Comparison of ENCODE assay signal across 18 cellular contexts in the genomic region with DNA sequence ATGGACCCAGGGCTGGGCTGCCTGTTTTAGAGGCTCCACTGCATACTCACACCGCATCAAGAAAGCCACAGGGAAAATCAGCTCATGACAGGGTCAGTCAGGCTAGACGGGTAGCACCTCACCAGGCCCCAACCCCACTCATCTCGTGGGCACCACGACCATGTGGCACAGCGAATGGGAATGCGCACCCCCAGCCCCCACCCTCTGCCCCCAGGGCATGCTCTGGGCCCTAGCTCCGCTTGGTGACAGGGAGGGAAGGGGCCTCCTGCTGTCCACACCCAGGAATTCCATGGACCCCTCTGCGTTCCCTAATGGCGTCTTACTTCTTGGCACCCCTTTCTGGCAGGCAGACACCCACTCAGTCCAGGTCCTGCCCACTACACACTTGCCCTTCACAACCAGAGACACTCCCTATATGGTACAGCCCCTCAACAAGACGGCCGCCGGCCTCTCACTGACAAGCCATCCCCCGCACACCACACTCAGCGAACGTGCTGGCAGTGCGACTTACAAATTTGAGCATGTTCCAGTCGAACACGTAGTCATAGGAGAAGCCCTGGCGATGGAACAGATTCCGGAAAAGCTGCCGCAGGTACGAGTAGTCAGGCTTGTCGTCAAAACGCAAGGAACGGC. TPM values are rescaled to one million over a fixed set of nuclear protein-coding genes. Genes with fewer than 3 reads are reported as not detected.
DNase-seq lines count a peak whose midpoint lies in the region; TF ChIP-seq lines count a peak whose summit lies in the region.
"Had no signal": no experiment of that assay in that cellular context is flagged by ENCODE, and none has a peak within 500 bp of the region (broad histone marks: within the 10 kb centered on the region; RNA-seq: fewer than 3 reads in every experiment).

No MANE protein-coding gene starts in this region.

- H3K9me3 Mint-ChIP-seq in MCF 10A (ENCODE audit: unreplicated experiment) = no peaks in the 10 kb centered on the region
- H3K9me3 Mint-ChIP-seq in immature natural killer cell = no peaks in the 10 kb centered on the region
- H3K9me3 Mint-ChIP-seq: stimulated activated memory B cell treated with anti-CD40 and anti-IgM and Interleukin-4, amounts not matched to agents 10 μg/mL and 1 μg/mL and 100 μg/mL, for 72 hours had no signal

- no peak for TF ChIP-seq POLR2A in breast epithelium (IDR thresholded peaks at IDR 0.05)

- POLR2A ChIA-PET in MCF 10A (lab: Yijun Ruan, JAX) (interaction anchor here (0.6 to 1.2 kb wide), 6 partner anchors 10 to 445 kb away, joined by 3 to 4 read pairs (median 3); no protein-coding TSS in a partner anchor), RWPE1 (lab: Yijun Ruan, JAX; ENCODE audit: low non-redundant PET) (no interaction called here), A673 (lab: Charles Lee; ENCODE audit: low non-redundant PET) (no interaction called here)

- DNase-seq in breast epithelium (ENCODE audit: low spot score in 2 of 2) = no peak
- no peak for DNase-seq in MCF 10A (ENCODE audit: unreplicated experiment)
- DNase-seq in RWPE1 (ENCODE audit: low spot score) = no peak
- no peak for DNase-seq in immature natural killer cell
- peak in 1 of 2 donors; percentile 14 for DNase-seq in trophoblast cell
- DNase-seq in A673 (ENCODE audit: low spot score) = no peak
- no peak for DNase-seq in epidermal melanocyte (ENCODE audit: insufficient read length, low spot score)
- no peak for DNase-seq in NOMO-1 treated with DMSO at 0.1 percent for 48 hours (lab: John Stamatoyannopoulos, UW; ENCODE audit: unreplicated experiment)
- DNase-seq: COR-L47; NCI-H1930; NCI-H226; nucleus accumbens; SK-N-SH; stimulated activated CD4-positive, alpha-beta T cell treated with anti-CD3 and anti-CD28 coated beads, Interleukin-15, amount 100 ng/mL, for 24 hours; tibial artery had no signal

- intact Hi-C loops in breast epithelium (cut with DNase I; ENCODE audit: low total_unique reads) = no loop called here
- intact Hi-C loops in MCF 10A (cut with micrococcal nuclease) = no loop called here
- intact Hi-C loops in A673 (cut with micrococcal nuclease; ENCODE audit: unreplicated experiment) = no loop called here

- no peak overlapping the region for H3K14ac ChIP-seq in trophoblast cell (ENCODE audit: low read length)

- TF ChIP-seq CTCF in breast epithelium (IDR thresholded peaks at IDR 0.05) (no peak), MCF 10A (IDR thresholded peaks at IDR 0.05; ENCODE audit: unreplicated experiment) (no peak), RWPE1 (conservative IDR thresholded peaks at IDR 0.05; ENCODE audit: low read depth) (no peak), A673 (conservative IDR thresholded peaks at IDR 0.05; ENCODE audit: low read depth, low read length) (no peak)

- no peak overlapping the region for H4K8ac ChIP-seq in trophoblast cell (ENCODE audit: low read depth, low read length)

- H3K4me1 ChIP-seq in breast epithelium = peaks cover 12 to 15% of the 10 kb centered on the region in 2 donors
- no peaks in the 10 kb centered on the region for H3K4me1 ChIP-seq in trophoblast cell (ENCODE audit: control insufficient read depth in 1 of 2, insufficient read depth in 2 of 2, low read length in 2 of 2)
- peaks cover 37% of the 10 kb centered on the region for H3K4me1 ChIP-seq in A673 (ENCODE audit: insufficient read depth, low read length, poor library complexity, severe bottlenecking)

- no peak overlapping the region for H4K91ac ChIP-seq in trophoblast cell (ENCODE audit: low read depth, low read length)

- H3K27me3 Mint-ChIP-seq in MCF 10A (ENCODE audit: insufficient read depth, unreplicated experiment) = no peaks in the 10 kb centered on the region
- peaks cover 18 to 73% (median 38%) of the 10 kb centered on the region in 3 donors for H3K27me3 Mint-ChIP-seq in immature natural killer cell (ENCODE audit: low read depth in 3 of 3)
- H3K27me3 Mint-ChIP-seq: stimulated activated memory B cell treated with anti-CD40 and anti-IgM and Interleukin-4, amounts not matched to agents 10 μg/mL and 1 μg/mL and 100 μg/mL, for 72 hours had no signal

- no peak overlapping the region for H3K9ac ChIP-seq in trophoblast cell (ENCODE audit: low read length)
- H3K9ac ChIP-seq: KMS-11, SK-N-SH had no signal

- CTCF ChIA-PET in MCF 10A (lab: Yijun Ruan, JAX) = no interaction called here
- CTCF ChIA-PET in RWPE1 (lab: Yijun Ruan, JAX) = interaction anchor here (0.6 kb wide), 2 partner anchors 46 to 72 kb away, joined by 3 to 4 read pairs; no protein-coding TSS in a partner anchor
- CTCF ChIA-PET in A673 (lab: Charles Lee) = interaction anchor here (0.6 kb wide), 1 partner anchor 26 kb away, joined by 4 read pairs; no protein-coding TSS in a partner anchor

- H3K9me3 ChIP-seq in breast epithelium (no peaks in the 10 kb centered on the region), trophoblast cell (ENCODE audit: insufficient read depth, low read depth, low read length) (peaks cover 4% of the 10 kb centered on the region), A673 (ENCODE audit: low read depth, low read length, poor library complexity, severe bottlenecking) (no peaks in the 10 kb centered on the region)
- H3K9me3 ChIP-seq: SK-N-SH, tibial artery had no signal

- H3K4ac ChIP-seq in trophoblast cell (ENCODE audit: low read depth, low read length) = no peak overlapping the region

- H3K4me1 Mint-ChIP-seq in MCF 10A (ENCODE audit: insufficient read depth, unreplicated experiment) = peaks cover 21% of the 10 kb centered on the region
- H3K4me1 Mint-ChIP-seq in immature natural killer cell = peaks cover 36 to 37% of the 10 kb centered on the region in 2 donors

- H3K18ac ChIP-seq in trophoblast cell (ENCODE audit: low read length) = peak overlapping the region; percentile 47

- H3K4me2 ChIP-seq in trophoblast cell (ENCODE audit: low read length) = no peak overlapping the region
- H3K4me2 ChIP-seq: KMS-11, SK-N-SH had no signal

- no peak overlapping the region for H2BK12ac ChIP-seq in trophoblast cell (ENCODE audit: low read length)

- H3K27ac Mint-ChIP-seq in MCF 10A (ENCODE audit: low read depth, unreplicated experiment) (no peak overlapping the region), immature natural killer cell (peak overlapping the region in 5 of 6 donors; percentile 57 to 88 (median 79))
- H3K27ac Mint-ChIP-seq: stimulated activated memory B cell treated with anti-CD40 and anti-IgM and Interleukin-4, amounts not matched to agents 10 μg/mL and 1 μg/mL and 100 μg/mL, for 72 hours had no signal

- peaks cover 18% of the 10 kb centered on the region for H3K36me3 ChIP-seq in breast epithelium
- H3K36me3 ChIP-seq in trophoblast cell (ENCODE audit: control insufficient read depth in 1 of 2, insufficient read depth in 2 of 2, low read length in 2 of 2) = peaks cover 93 to 95% of the 10 kb centered on the region in 2 experiments
- peaks cover 90% of the 10 kb centered on the region for H3K36me3 ChIP-seq in A673 (ENCODE audit: insufficient read depth, low read length, poor library complexity, severe bottlenecking)

- H3K79me2 ChIP-seq in trophoblast cell (ENCODE audit: control insufficient read depth, insufficient read depth, low read length, poor library complexity) = no peaks in the 10 kb centered on the region

- no peak overlapping the region for H4K12ac ChIP-seq in trophoblast cell (ENCODE audit: low read depth, low read length)

- WGBS in trophoblast cell (ENCODE audit: extremely low coverage, insufficient coverage, insufficient read length) = no CpG with 5 or more reads among the region's 25 CpGs

- H2BK120ac ChIP-seq in trophoblast cell (ENCODE audit: insufficient read depth, low read length, poor library complexity) = no peak overlapping the region

- no peak overlapping the region for H3K4me3 ChIP-seq in breast epithelium
- H3K4me3 ChIP-seq in trophoblast cell (ENCODE audit: low read depth, low read length) = no peak overlapping the region
- no peak overlapping the region for H3K4me3 ChIP-seq in A673 (ENCODE audit: low read depth, low read length, poor library complexity, severe bottlenecking)
- H3K4me3 ChIP-seq: tibial artery had no signal

- H3K27ac ChIP-seq in breast epithelium (peak overlapping the region; percentile 9 to 33), RWPE1 (peak overlapping the region; percentile 99), trophoblast cell (ENCODE audit: low read depth, low read length) (no peak overlapping the region), A673 (ENCODE audit: low read depth, low read length, poor library complexity, severe bottlenecking) (no peak overlapping the region)
- H3K27ac ChIP-seq: KMS-11, tibial artery had no signal

- no peak overlapping the region for H2AFZ ChIP-seq in trophoblast cell (ENCODE audit: insufficient read depth, low read length, poor library complexity)

- H2BK5ac ChIP-seq in trophoblast cell (ENCODE audit: low read depth, low read length, poor library complexity) = no peak overlapping the region

- no peaks in the 10 kb centered on the region for H3K79me1 ChIP-seq in trophoblast cell (ENCODE audit: low read length)

- BruUV-seq in MCF 10A (replicated peaks; lab: Mats Ljungman, UMichigan) = no TSS peak
- BruUV-seq in A673 (replicated peaks; lab: Mats Ljungman, UMichigan) = no TSS peak

- H3K36me3 Mint-ChIP-seq in MCF 10A (ENCODE audit: insufficient read depth, unreplicated experiment) = peaks cover 88% of the 10 kb centered on the region
- peaks cover 12 to 42% (median 28%) of the 10 kb centered on the region in 3 donors for H3K36me3 Mint-ChIP-seq in immature natural killer cell

- H3K23ac ChIP-seq in trophoblast cell (ENCODE audit: low read length) = no peak overlapping the region

- no peak overlapping the region for H3K4me3 Mint-ChIP-seq in MCF 10A (ENCODE audit: unreplicated experiment)
- H3K4me3 Mint-ChIP-seq in immature natural killer cell = no peak overlapping the region
- H3K4me3 Mint-ChIP-seq: stimulated activated memory B cell treated with anti-CD40 and anti-IgM and Interleukin-4, amounts not matched to agents 10 μg/mL and 1 μg/mL and 100 μg/mL, for 72 hours had no signal

- H3K27me3 ChIP-seq in breast epithelium = no peaks in the 10 kb centered on the region
- H3K27me3 ChIP-seq in trophoblast cell (ENCODE audit: insufficient read depth, low read length) = no peaks in the 10 kb centered on the region
- H3K27me3 ChIP-seq in A673 (replicated peaks; ENCODE audit: insufficient read depth, low read depth, low read length, poor library complexity) = no peaks in the 10 kb centered on the region
- H3K27me3 ChIP-seq: dorsolateral prefrontal cortex, tibial artery had no signal

- no peak overlapping the region for H2AK5ac ChIP-seq in trophoblast cell (ENCODE audit: low read length)

RNA-seq across cellular contexts. Expression of a gene that starts 22.1 kb away (rescaled TPM):
- 10 to 100 TPM; 10.2 to 22.6 (median 17.3) TPM for total RNA-seq in breast epithelium
- 268 and 350 TPM in 2 replicates for total RNA-seq in MCF 10A (2022)
- 10 to 100 TPM in 1 of 3 donors, 1 to 10 TPM in 2; 5.8 to 12.2 (median 6.8) TPM for polyA plus RNA-seq in immature natural killer cell
- polyA plus RNA-seq in trophoblast cell (2013) = 106 and 112 TPM in 2 replicates
- 0.97 and 2.8 TPM in 2 replicates for total RNA-seq in A673 (2021)

RNA-seq across cellular contexts. Expression of a gene that starts 22.5 kb away (rescaled TPM):
- 10 to 100 TPM; 50.7 to 85.9 (median 75.2) TPM for total RNA-seq in breast epithelium
- 191 and 193 TPM in 2 replicates for total RNA-seq in MCF 10A (2022)
- 100 to 1,000 TPM in 1 of 3 donors, 10 to 100 TPM in 2; 48.9 to 130 (median 55.9) TPM for polyA plus RNA-seq in immature natural killer cell
- 106 and 112 TPM in 2 replicates for polyA plus RNA-seq in trophoblast cell (2013)
- 139 and 150 TPM in 2 replicates for total RNA-seq in A673 (2021)

RNA-seq across cellular contexts. Expression of a gene that starts 38.3 kb away (rescaled TPM):
- total RNA-seq in breast epithelium = 10 to 100 TPM; 13.4 to 56.9 (median 52.8) TPM
- total RNA-seq in MCF 10A (2022) = 86.8 and 87.3 TPM in 2 replicates
- polyA plus RNA-seq in immature natural killer cell = 10 to 100 TPM; 27.7 to 65.8 (median 28.8) TPM
- polyA plus RNA-seq in trophoblast cell (2013) = 16.0 and 17.2 TPM in 2 replicates
- total RNA-seq in A673 (2021) = 43.6 and 58.8 TPM in 2 replicates

Comparison
In these comparisons a context has a peak if more than half of its experiments do, and no peak if none do; other contexts are left out.
1. RNA of a gene that starts 22.1 kb away (total RNA-seq): 268 to 350 TPM in MCF 10A; 10.2 to 22.6 TPM in breast epithelium and 0.97 to 2.8 TPM in A673; every median in the first group is over 10 times any median in the second.
2. H3K27ac ChIP-seq: peak in breast epithelium (2 of 2) and RWPE1 (single experiment); none in trophoblast cell (single experiment) and A673 (single experiment).